9 cellular contexts compared by ENCODE assay signal in genomic region chr11:27395556-27396258, GRCh38. TPM values are rescaled to one million over a fixed set of nuclear protein-coding genes. Genes with fewer than 3 reads are reported as not detected.
DNase-seq lines count a peak whose midpoint lies in the region; ATAC-seq and TF ChIP-seq lines count a peak whose summit lies in the region.
"Had no signal": no experiment of that assay in that cellular context is flagged by ENCODE, and none has a peak within 500 bp of the region (broad histone marks: within the 10 kb centered on the region; RNA-seq: fewer than 3 reads in every experiment).

No MANE protein-coding gene starts in this region.

- H3K9me3 ChIP-seq in fibroblast of lung (ENCODE audit: control insufficient read depth, insufficient read depth, low read depth, low read length) = no peaks in the 10 kb centered on the region
- H3K9me3 ChIP-seq in neural progenitor cell (ENCODE audit: low read depth) = no peaks in the 10 kb centered on the region

- no peaks in the 10 kb centered on the region for H3K79me2 ChIP-seq in fibroblast of lung (ENCODE audit: control insufficient read depth, insufficient read depth, low read length)
- H3K79me2 ChIP-seq in neural progenitor cell (ENCODE audit: low read depth) = peaks cover 75% of the 10 kb centered on the region

- H4K20me1 ChIP-seq in fibroblast of lung (ENCODE audit: control insufficient read depth, extremely low read depth, insufficient read depth, low read length) (no peaks in the 10 kb centered on the region), neural progenitor cell (ENCODE audit: low read depth) (peaks cover 40% of the 10 kb centered on the region)

- peaks cover 88% of the 10 kb centered on the region for H3F3A ChIP-seq in neural progenitor cell (ENCODE audit: low read depth)

- H3K9me3 Mint-ChIP-seq in neural progenitor cell = no peaks in the 10 kb centered on the region

- H3K27ac Mint-ChIP-seq in neural progenitor cell = peak overlapping the region; percentile 65

- H3K27me3 ChIP-seq in fibroblast of lung (ENCODE audit: control insufficient read depth, insufficient read depth, low read length) (no peaks in the 10 kb centered on the region), neural progenitor cell (no peaks in the 10 kb centered on the region)

- H3K9ac ChIP-seq in fibroblast of lung (ENCODE audit: insufficient read depth, low read length) (no peak overlapping the region), neural progenitor cell (no peak overlapping the region)

- H3K36me3 ChIP-seq in fibroblast of lung (ENCODE audit: control insufficient read depth, insufficient read depth, low read length) = no peaks in the 10 kb centered on the region
- no peaks in the 10 kb centered on the region for H3K36me3 ChIP-seq in neural progenitor cell

- no peak overlapping the region for H3K27ac ChIP-seq in fibroblast of lung (ENCODE audit: insufficient read depth, low read length)
- H3K27ac ChIP-seq in neural progenitor cell = peak overlapping the region; percentile 97

- no peak overlapping the region for H3K4me3 ChIP-seq in fibroblast of lung (replicated peaks in 1 of 4; ENCODE audit: control extremely low read depth in 1 of 4, insufficient read depth in 1 of 4, low read depth in 3 of 4, low read length in 4 of 4)
- H3K4me3 ChIP-seq in neural progenitor cell = no peak overlapping the region

- H3K36me3 Mint-ChIP-seq in neural progenitor cell = peaks cover 7% of the 10 kb centered on the region

- TF ChIP-seq CTCF in fibroblast of lung (conservative IDR thresholded peaks at IDR 0.05 in 1 of 2, IDR thresholded peaks at IDR 0.05 in 1 of 2; ENCODE audit: low read depth in 1 of 2, low read length in 2 of 2) (no peak), neural progenitor cell (IDR thresholded peaks at IDR 0.05) (no peak)

- H2AFZ ChIP-seq in fibroblast of lung (ENCODE audit: low read length) (no peak overlapping the region), neural progenitor cell (replicated peaks) (no peak overlapping the region)

- peaks cover 68% of the 10 kb centered on the region for H3K4me1 Mint-ChIP-seq in neural progenitor cell

- no peaks in the 10 kb centered on the region for H3K27me3 Mint-ChIP-seq in neural progenitor cell (ENCODE audit: insufficient read depth, low read depth)

- DNase-seq in DMS53 treated with DMSO at 0.1 percent for 48 hours (lab: John Stamatoyannopoulos, UW; ENCODE audit: unreplicated experiment) (peak; percentile 89), NCI-H748 treated with DMSO at 0.1 percent for 48 hours (lab: John Stamatoyannopoulos, UW) (peak; percentile 88), fibroblast of lung (ENCODE audit: low read depth in 2 of 2) (peak; percentile 14 to 70), neural progenitor cell (ENCODE audit: low spot score) (peak; percentile 45), KG1 (lab: John Stamatoyannopoulos, UW) (no peak)
- DNase-seq in activated CD4-positive, CD25-positive, alpha-beta regulatory T cell treated with anti-CD3 and anti-CD28 coated beads, Interleukin-2, amount 50 U/mL, for 72 hours = no peak
- DNase-seq in activated CD4-positive, alpha-beta T cell treated with anti-CD3 and anti-CD28 coated beads, Interleukin-2, amount 50 U/mL, for 4 hours = no peak
- DNase-seq: activated naive CD4-positive, alpha-beta T cell treated with anti-CD3 and anti-CD28 coated beads, Interleukin-2, amount 50 U/mL, for 16 hours had no signal

- H3K4me1 ChIP-seq in fibroblast of lung (ENCODE audit: control insufficient read depth, extremely low read depth, insufficient read depth, low read length) (peaks cover 6% of the 10 kb centered on the region), neural progenitor cell (peaks cover 94% of the 10 kb centered on the region)

- H3K4me2 ChIP-seq in fibroblast of lung (ENCODE audit: extremely low read depth, insufficient read depth, low read length) (peak overlapping the region; percentile 32), neural progenitor cell (peak overlapping the region; percentile 73)

- no peak for ATAC-seq in HG02678 (IDR thresholded peaks at IDR 0.05; ENCODE audit: unreplicated experiment)

- no peak overlapping the region for H3K4me3 Mint-ChIP-seq in neural progenitor cell

RNA-seq across cellular contexts. Expression of gene CCDC34, which starts 32.7 kb away (rescaled TPM):
- total RNA-seq in fibroblast of lung (3.3 and 4.6 TPM in 2 replicates), neural progenitor cell (ENCODE audit: low replicate concordance) (15.6 and 30.6 TPM in 2 replicates)
- 3.8 and 6.9 TPM in 2 replicates for polyA plus RNA-seq in fibroblast of lung
- 6.3 and 10.3 TPM in 2 replicates for polyA plus RNA-seq in fibroblast of lung (2012)
- polyA minus RNA-seq in fibroblast of lung (ENCODE audit: low replicate concordance) = 0.44 and 0.71 TPM in 2 replicates

Comparison
In these comparisons a context has a peak if more than half of its experiments do, and no peak if none do; other contexts are left out.
1. DNase-seq: peak in DMS53 treated with DMSO at 0.1 percent for 48 hours (single experiment), NCI-H748 treated with DMSO at 0.1 percent for 48 hours (single experiment), fibroblast of lung (2 of 2) and neural progenitor cell (single experiment); none in activated CD4-positive, CD25-positive, alpha-beta regulatory T cell treated with anti-CD3 and anti-CD28 coated beads, Interleukin-2, amount 50 U/mL, for 72 hours (single experiment), activated CD4-positive, alpha-beta T cell treated with anti-CD3 and anti-CD28 coated beads, Interleukin-2, amount 50 U/mL, for 4 hours (0 of 2) and KG1 (single experiment).